Comparison of ENCODE assay signal across 28 cellular contexts in the genomic region with DNA sequence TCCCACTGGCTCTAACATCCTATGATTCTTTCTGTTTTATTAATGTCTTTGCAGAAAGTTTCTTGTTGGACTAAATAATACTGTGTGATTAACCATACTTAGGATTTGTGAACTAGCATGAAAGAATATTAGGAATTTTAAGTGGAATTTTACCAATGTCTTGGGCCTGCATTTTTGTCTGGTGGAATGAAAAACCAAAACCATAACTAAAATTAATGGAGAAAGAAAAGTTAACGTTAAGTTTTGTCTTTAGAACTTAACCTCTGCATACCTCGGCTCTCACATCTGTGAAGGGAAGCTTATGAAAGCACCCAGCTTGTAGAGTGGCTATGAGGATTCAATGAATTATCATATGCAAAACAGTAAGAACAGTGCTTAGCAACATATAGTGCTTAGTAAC.
"Had no signal": no experiment of that assay in that cellular context is flagged by ENCODE, and none has a peak within 500 bp of the region (broad histone marks: within the 10 kb centered on the region; RNA-seq: fewer than 3 reads in every experiment).

No MANE protein-coding gene starts in this region.

- H3K4me2 ChIP-seq: hepatocyte had no signal

- ATAC-seq: activated CD4-positive, alpha-beta T cell treated with anti-CD3 and anti-CD28 coated beads for 36 hours; activated CD8-positive, alpha-beta memory T cell treated with anti-CD3 and anti-CD28 coated beads, Interleukin-2, amount 10 ng/mL, durations not matched to agents 7 days and 5 days; activated CD8-positive, alpha-beta T cell treated with anti-CD3 and anti-CD28 coated beads, Interleukin-2, amount 10 ng/mL, durations not matched to agents 7 days and 5 days; activated T-cell treated with anti-CD3 and anti-CD28 coated beads, Interleukin-2, amount 50 U/mL, for 72 hours; gastroesophageal sphincter; pancreas; sciatic nerve had no signal

- H3K4me1 ChIP-seq: prostate gland had no signal

- H2AFZ ChIP-seq: hepatocyte had no signal

- H3K36me3 ChIP-seq: esophagus squamous epithelium, gastroesophageal sphincter, left ventricle myocardium inferior, neutrophil, pancreas, prostate gland, suprapubic skin, transverse colon had no signal

- H3K4me3 ChIP-seq: esophagus squamous epithelium, gastroesophageal sphincter, hepatocyte, left ventricle myocardium inferior, pancreas, prostate gland, suprapubic skin, transverse colon had no signal

- H3K9me3 ChIP-seq: esophagus squamous epithelium, gastroesophageal sphincter, left ventricle myocardium inferior, neutrophil, pancreas, prostate gland, suprapubic skin, transverse colon had no signal

- H3K27ac ChIP-seq: epithelial cell of prostate, esophagus squamous epithelium, hepatocyte, left ventricle myocardium inferior, neutrophil, pancreas, prostate gland, suprapubic skin, transverse colon had no signal

- DNase-seq: activated B cell treated with CpG ODN at 0.5 μM for 24 hours; activated CD4-positive, alpha-beta T cell treated with anti-CD3 and anti-CD28 coated beads for 36 hours; activated CD8-positive, alpha-beta memory T cell treated with anti-CD3 and anti-CD28 coated beads, Interleukin-2, amount 10 ng/mL, durations not matched to agents 7 days and 5 days; activated CD8-positive, alpha-beta T cell treated with anti-CD3 and anti-CD28 coated beads, Interleukin-2, amount 10 ng/mL, durations not matched to agents 7 days and 5 days; activated effector memory CD4-positive, alpha-beta T cell treated with Interleukin-2 at 50 U/mL for 16 hours; activated naive CD4-positive, alpha-beta T cell treated with Interleukin-2 at 50 U/mL for 16 hours; activated naive CD8-positive, alpha-beta T cell treated with anti-CD3 and anti-CD28 coated beads for 36 hours; activated T-cell treated with anti-CD3 and anti-CD28 coated beads, Interleukin-2, amount 50 U/mL, for 72 hours; effector CD8-positive, alpha-beta T cell; esophagus squamous epithelium; islet precursor cell; left ventricle myocardium inferior; naive B cell; nephron progenitor cell; pancreas; retina; small intestine; stimulated activated CD4-positive, alpha-beta T cell treated with anti-CD3 and anti-CD28 coated beads, Interleukin-1b, Interleukin-23, amount 100 ng/mL, for 48 hours; stimulated activated naive CD4-positive, alpha-beta T cell; T-helper 1 cell; transverse colon had no signal

- H3K27me3 ChIP-seq: gastroesophageal sphincter, pancreas had no signal
